26 cellular contexts compared by ENCODE assay signal in the genomic region with DNA sequence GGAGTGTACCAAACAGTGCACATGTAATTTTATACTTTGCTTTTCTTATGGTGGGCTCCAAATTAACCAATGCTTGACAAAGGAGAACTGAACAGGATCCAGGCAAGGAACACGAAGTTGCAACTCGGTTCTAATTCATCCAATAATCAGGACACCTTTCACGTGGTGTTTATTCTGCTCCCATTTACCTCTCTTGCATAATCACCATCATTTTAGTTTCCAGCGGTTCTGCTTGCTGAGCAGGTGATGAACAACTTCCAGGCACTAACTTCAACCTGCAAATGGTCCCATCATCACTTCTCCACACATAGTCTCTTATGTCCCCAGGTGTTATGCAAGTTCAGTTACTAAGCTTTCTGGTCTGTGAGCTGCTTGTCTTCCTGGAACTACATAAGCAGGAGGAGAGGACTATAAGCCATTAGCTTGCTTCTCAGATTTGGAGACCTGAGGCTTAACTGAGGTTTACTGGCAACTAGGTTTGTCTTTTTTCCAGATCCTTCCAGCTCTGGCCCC.
"Had no signal": no experiment of that assay in that cellular context is flagged by ENCODE, and none has a peak within 500 bp of the region (broad histone marks: within the 10 kb centered on the region; RNA-seq: fewer than 3 reads in every experiment).

No MANE protein-coding gene starts in this region.

- H3K4me2 ChIP-seq: smooth muscle cell had no signal

- H3K36me3 ChIP-seq: neutrophil, pancreas, prostate gland, spleen, suprapubic skin, tibial artery, transverse colon, upper lobe of right lung, uterus had no signal

- FAIRE-seq: pancreas had no signal

- H3K9me3 ChIP-seq: neutrophil, pancreas, prostate gland, spleen, suprapubic skin, testis, tibial artery, transverse colon, upper lobe of right lung had no signal

- H3K27ac ChIP-seq: neutrophil, pancreas, prostate gland, skin epidermis, spleen, suprapubic skin, testis, tibial artery, transverse colon, upper lobe of right lung had no signal

- DNase-seq: naive thymus-derived CD4-positive, alpha-beta T cell; natural killer cell; nephron progenitor cell; pancreas; right cardiac atrium; spleen; stimulated activated CD4-positive, alpha-beta T cell treated with anti-CD3 and anti-CD28 coated beads, Interleukin-12 subunit alpha, Interleukin-12 subunit beta, amount 100 ng/mL, for 4 hours; stimulated activated CD4-positive, alpha-beta T cell treated with anti-CD3 and anti-CD28 coated beads, Interleukin-1b, Interleukin-23, amount 100 ng/mL, for 48 hours; stimulated activated CD4-positive, alpha-beta T cell treated with anti-CD3 and anti-CD28 coated beads, Interleukin-4, amount 100 ng/mL, for 1 hour; stimulated activated CD4-positive, alpha-beta T cell treated with anti-CD3 and anti-CD28 coated beads, Interleukin-4, amount 100 ng/mL, for 4 hours; stimulated activated CD8-positive, alpha-beta memory T cell treated with anti-CD3 and anti-CD28 coated beads, Interleukin-4, amount 100 ng/mL, for 48 hours; stimulated activated naive CD4-positive, alpha-beta T cell; stimulated activated naive CD8-positive, alpha-beta T cell treated with anti-CD3 and anti-CD28 coated beads, Interleukin-15, amount 100 ng/mL, for 72 hours; stimulated activated naive CD8-positive, alpha-beta T cell treated with anti-CD3 and anti-CD28 coated beads, Interleukin-15, Interleukin-2, amounts not matched to agents 100 U/mL and 50 U/mL, for 24 hours; substantia nigra; testis; tibial artery; transverse colon; upper lobe of right lung; uterus had no signal

- H3K27me3 ChIP-seq: neutrophil, pancreas, spleen, suprapubic skin, testis, tibial artery, transverse colon, upper lobe of right lung, uterus had no signal

- H3K4me3 ChIP-seq: pancreas, prostate gland, skin epidermis, smooth muscle cell, spleen, suprapubic skin, testis, tibial artery, transverse colon, upper lobe of right lung, uterus had no signal

- ATAC-seq: naive thymus-derived CD4-positive, alpha-beta T cell; natural killer cell; pancreas; right cardiac atrium; sciatic nerve; stimulated activated naive CD8-positive, alpha-beta T cell treated with anti-CD3 and anti-CD28 coated beads, Interleukin-15, amount 100 ng/mL, for 72 hours; stimulated activated naive CD8-positive, alpha-beta T cell treated with anti-CD3 and anti-CD28 coated beads, Interleukin-15, Interleukin-2, amounts not matched to agents 100 U/mL and 50 U/mL, for 24 hours; upper lobe of right lung had no signal

- H3K4me1 ChIP-seq: pancreas, prostate gland, spleen, suprapubic skin, testis, tibial artery, transverse colon, upper lobe of right lung, uterus had no signal
